Comparison of ENCODE assay signal across 8 cellular contexts in genomic region chr1:36175137-36176095, GRCh38. TPM values are rescaled to one million over a fixed set of nuclear protein-coding genes. Genes with fewer than 3 reads are reported as not detected.
DNase-seq lines count a peak whose midpoint lies in the region; ATAC-seq and TF ChIP-seq lines count a peak whose summit lies in the region.

No MANE protein-coding gene starts in this region.

- TF ChIP-seq POLR2A in body of pancreas (IDR thresholded peaks at IDR 0.05) = no peak
- no peak for TF ChIP-seq POLR2A in ovary (IDR thresholded peaks at IDR 0.05)

- H3K36me3 ChIP-seq in ACC112 (ENCODE audit: insufficient read depth, low read length) (peaks cover 46% of the 10 kb centered on the region), body of pancreas (replicated peaks in 1 of 2; ENCODE audit: insufficient read depth in 1 of 2, low read depth in 2 of 2) (peaks cover 0 to 28% of the 10 kb centered on the region in 2 donors), ovary (no peaks in the 10 kb centered on the region)

- no peak overlapping the region for H2AFZ ChIP-seq in ACC112 (ENCODE audit: low read length, unreplicated experiment)

- TF ChIP-seq EP300 in ovary (IDR thresholded peaks at IDR 0.05) = no peak

- H3K4me1 ChIP-seq in ACC112 (ENCODE audit: control insufficient read depth, insufficient read depth, low read length, unreplicated experiment) (peaks cover 36% of the 10 kb centered on the region), body of pancreas (peaks cover 27% of the 10 kb centered on the region), ovary (ENCODE audit: insufficient read depth) (no peaks in the 10 kb centered on the region)

- no peak overlapping the region for H3K4me3 ChIP-seq in ACC112 (ENCODE audit: low read depth, low read length)
- H3K4me3 ChIP-seq in body of pancreas = no peak overlapping the region
- H3K4me3 ChIP-seq in ovary = no peak overlapping the region

- TF ChIP-seq CTCF in body of pancreas (IDR thresholded peaks at IDR 0.05) = no peak
- no peak for TF ChIP-seq CTCF in ovary (IDR thresholded peaks at IDR 0.05)

- no peaks in the 10 kb centered on the region for H3K27me3 ChIP-seq in ACC112 (ENCODE audit: insufficient read depth, low read length)
- no peaks in the 10 kb centered on the region for H3K27me3 ChIP-seq in body of pancreas
- H3K27me3 ChIP-seq in ovary = no peaks in the 10 kb centered on the region

- WGBS in body of pancreas, 2 donors = 76 to 82% methylated on average over 7 to 10 of the region's 11 CpGs
- WGBS in ovary, 3 donors = 67 to 76% (median 73%) methylated on average over 11 of the region's 11 CpGs

- peak; percentile 50 to 83 (median 73) for DNase-seq in body of pancreas
- DNase-seq in left kidney (ENCODE audit: low read depth, low spot score) = peak; percentile 87
- no peak for DNase-seq in ovary
- DNase-seq in NOMO-1 (lab: John Stamatoyannopoulos, UW; ENCODE audit: unreplicated experiment in 2 of 2) = no peak
- DNase-seq in activated T-cell treated with anti-CD3 and anti-CD28 coated beads, Interleukin-2, amount 50 U/mL, for 48 hours = no peak

- H3K27ac ChIP-seq in ACC112 (ENCODE audit: low read depth, low read length) = peak overlapping the region; percentile 69; the same call in 1 of the 2 replicates
- peak overlapping the region; percentile 32 to 58 (median 46) for H3K27ac ChIP-seq in body of pancreas
- no peak overlapping the region for H3K27ac ChIP-seq in ovary

- intact Hi-C loops in body of pancreas (cut with DNase I) (no loop called here), ovary (cut with DNase I) (no loop called here)

- peaks cover 47% of the 10 kb centered on the region for H3K79me2 ChIP-seq in ACC112 (ENCODE audit: control insufficient read depth, insufficient read depth, low read length, unreplicated experiment)

- H3K9me3 ChIP-seq in body of pancreas = no peaks in the 10 kb centered on the region
- H3K9me3 ChIP-seq in ovary = no peaks in the 10 kb centered on the region

- ATAC-seq in HG02798 (IDR thresholded peaks at IDR 0.05; ENCODE audit: poor library complexity, unreplicated experiment) (peak; percentile 54), body of pancreas (peak; percentile 47), HG03460 (IDR thresholded peaks at IDR 0.05; ENCODE audit: unreplicated experiment) (no peak)

RNA-seq across cellular contexts. Expression of gene MAP7D1, which starts 19.5 kb away (rescaled TPM):
- total RNA-seq in body of pancreas (10 to 100 TPM; 32.9 to 97.2 TPM), ovary (10 to 100 TPM; 34.9 to 99.1 (median 69.0) TPM)
- 10 to 100 TPM; 31.4 to 44.3 TPM for polyA plus RNA-seq in ovary

RNA-seq across cellular contexts. Expression of gene TRAPPC3, which starts 26.1 kb away (rescaled TPM):
- 10 to 100 TPM; 45.7 to 71.5 TPM for total RNA-seq in body of pancreas
- total RNA-seq in ovary = 10 to 100 TPM; 42.3 to 49.6 (median 45.2) TPM
- polyA plus RNA-seq in ovary = 10 to 100 TPM; 44.0 to 94.6 TPM

RNA-seq across cellular contexts. Expression of gene THRAP3, which starts 48.8 kb away (rescaled TPM):
- total RNA-seq in body of pancreas (10 to 100 TPM; 27.4 to 32.2 TPM), ovary (100 to 1,000 TPM in 1 of 7 donors, 10 to 100 TPM in 6; 49.2 to 101 (median 92.6) TPM)
- polyA plus RNA-seq in ovary = 100 to 1,000 TPM in 1 of 2 donors, 10 to 100 TPM in 1; 40.2 to 109 TPM

RNA-seq across cellular contexts. Expression of gene COL8A2, which starts 50.4 kb away (rescaled TPM):
- total RNA-seq in body of pancreas (1 to 10 TPM; 1.3 to 1.6 TPM), ovary (1 to 10 TPM; 2.5 to 6.2 (median 4.1) TPM)
- polyA plus RNA-seq in ovary = 1 to 10 TPM; 2.3 to 4.6 TPM

Comparison
In these comparisons a context has a peak if more than half of its experiments do, and no peak if none do; other contexts are left out.
1. H3K27ac ChIP-seq: peak in ACC112 (single experiment) and body of pancreas (4 of 4); none in ovary (0 of 2).
2. DNase-seq: peak in body of pancreas (4 of 4) and left kidney (single experiment); none in ovary (0 of 5), NOMO-1 (0 of 2) and activated T-cell treated with anti-CD3 and anti-CD28 coated beads, Interleukin-2, amount 50 U/mL, for 48 hours (0 of 2).